ENCODE assay signal across 8 cellular contexts in genomic region chr1:93348104-93348780, GRCh38. TPM values are rescaled to one million over a fixed set of nuclear protein-coding genes. Genes with fewer than 3 reads are reported as not detected.
DNase-seq lines count a peak whose midpoint lies in the region; ATAC-seq and TF ChIP-seq lines count a peak whose summit lies in the region.

No MANE protein-coding gene starts in this region.

- peak overlapping the region; percentile 92 for H3K4me2 ChIP-seq in Loucy (ENCODE audit: low read depth, low read length, poor library complexity, severe bottlenecking)
- H3K4me2 ChIP-seq in neural cell (ENCODE audit: low read length) = peak overlapping the region; percentile 76

- H3K4me3 ChIP-seq in CD8-positive, alpha-beta T cell (ENCODE audit: low read depth, low read length) = peak overlapping the region; percentile 35
- H3K4me3 ChIP-seq in Loucy (ENCODE audit: low read length, poor library complexity, severe bottlenecking) (peak overlapping the region; percentile 87), duodenal mucosa (ENCODE audit: low read depth in 1 of 2, low read length in 2 of 2) (peak overlapping the region; percentile 96 to 97), neural cell (ENCODE audit: low read length) (peak overlapping the region; percentile 86)

- H4K20me1 ChIP-seq in Loucy (ENCODE audit: insufficient read depth, low read length, poor library complexity, severe bottlenecking) (peaks cover 67% of the 10 kb centered on the region), neural cell (ENCODE audit: insufficient read depth) (peaks cover 5% of the 10 kb centered on the region)

- DNase-seq in CD8-positive, alpha-beta T cell = no peak
- DNase-seq in COLO829 (ENCODE audit: low spot score) (no peak), islet precursor cell (no peak), Ammon's horn (ENCODE audit: low spot score) (no peak)

- TF ChIP-seq RAD21 in neural cell (conservative IDR thresholded peaks at IDR 0.05) = no peak

- no peak for TF ChIP-seq EP300 in neural cell (conservative IDR thresholded peaks at IDR 0.05; ENCODE audit: poor library complexity, severe bottlenecking)

- no peak for ATAC-seq in CD8-positive, alpha-beta T cell
- no peak for ATAC-seq in GM18498 (IDR thresholded peaks at IDR 0.05; ENCODE audit: unreplicated experiment)

- TF ChIP-seq CTCF in CD8-positive, alpha-beta T cell (IDR thresholded peaks at IDR 0.05) = no peak
- no peak for TF ChIP-seq CTCF in Loucy (conservative IDR thresholded peaks at IDR 0.05; ENCODE audit: low read length)
- TF ChIP-seq CTCF in neural cell (IDR thresholded peaks at IDR 0.05; ENCODE audit: poor library complexity, severe bottlenecking) = no peak

- H3K9me3 ChIP-seq in CD8-positive, alpha-beta T cell (ENCODE audit: low read length) = no peaks in the 10 kb centered on the region
- H3K9me3 ChIP-seq in Loucy (ENCODE audit: insufficient read depth, low read depth, low read length) (no peaks in the 10 kb centered on the region), duodenal mucosa (ENCODE audit: control insufficient read depth in 1 of 2, low read length in 2 of 2) (no peaks in the 10 kb centered on the region), neural cell (ENCODE audit: low read length) (no peaks in the 10 kb centered on the region)

- H3K4me3 Mint-ChIP-seq in CD8-positive, alpha-beta T cell = peak overlapping the region; percentile 95

- peaks cover 64% of the 10 kb centered on the region for H3K4me1 Mint-ChIP-seq in CD8-positive, alpha-beta T cell (ENCODE audit: low read depth)

- intact Hi-C loops in CD8-positive, alpha-beta T cell (cut with DNase I, micrococcal nuclease) = loop anchor here (5.0 to 10.0 kb wide), 12 partner anchors 46 to 1887 kb away; partner anchors contain the start of genes ALG14 (in 2 of the 2), RWDD3 (in 2 of the 2), ABCD3 (in 1 of the 2) and DIPK1A (in 1 of the 2)

- H3F3A ChIP-seq in Loucy (ENCODE audit: low read depth) (no peaks in the 10 kb centered on the region), neural cell (ENCODE audit: insufficient read depth, low read length, poor library complexity, severe bottlenecking) (peaks cover 7% of the 10 kb centered on the region)

- no peaks in the 10 kb centered on the region for H3K27me3 Mint-ChIP-seq in CD8-positive, alpha-beta T cell (ENCODE audit: low read depth)

- CTCF ChIA-PET in CD8-positive, alpha-beta T cell (lab: Charles Lee) = no interaction called here

- peaks cover 26% of the 10 kb centered on the region for H3K4me1 ChIP-seq in CD8-positive, alpha-beta T cell (ENCODE audit: insufficient read depth, low read length)
- H3K4me1 ChIP-seq in Loucy (ENCODE audit: insufficient read depth, low read length, poor library complexity, severe bottlenecking) (peaks cover 33% of the 10 kb centered on the region), duodenal mucosa (ENCODE audit: control insufficient read depth in 1 of 2, insufficient read depth in 2 of 2, low read length in 2 of 2) (peaks cover 18 to 26% of the 10 kb centered on the region in 2 donors)

- H3K27me3 ChIP-seq in CD8-positive, alpha-beta T cell (ENCODE audit: insufficient read depth, low read length) = no peaks in the 10 kb centered on the region
- H3K27me3 ChIP-seq in Loucy (ENCODE audit: insufficient read depth, low read length, poor library complexity, severe bottlenecking) (no peaks in the 10 kb centered on the region), duodenal mucosa (ENCODE audit: control insufficient read depth in 1 of 2, insufficient read depth in 2 of 2, low read length in 2 of 2) (no peaks in the 10 kb centered on the region), neural cell (ENCODE audit: insufficient read depth, low read depth, low read length) (no peaks in the 10 kb centered on the region)

- H2AFZ ChIP-seq in Loucy (ENCODE audit: low read length) = no peak overlapping the region
- no peak overlapping the region for H2AFZ ChIP-seq in neural cell (ENCODE audit: low read depth, low read length)

- H3K36me3 Mint-ChIP-seq in CD8-positive, alpha-beta T cell = peaks cover 29% of the 10 kb centered on the region

- H3K9me2 ChIP-seq in Loucy (replicated peaks; ENCODE audit: low read depth, low read length) (no peaks in the 10 kb centered on the region), neural cell (ENCODE audit: insufficient read depth, low read length) (no peaks in the 10 kb centered on the region)

- H3K36me3 ChIP-seq in CD8-positive, alpha-beta T cell (ENCODE audit: insufficient read depth, low read length) = no peaks in the 10 kb centered on the region
- H3K36me3 ChIP-seq in Loucy (ENCODE audit: insufficient read depth, low read length) (no peaks in the 10 kb centered on the region), duodenal mucosa (ENCODE audit: control insufficient read depth in 1 of 2, insufficient read depth in 2 of 2, low read length in 2 of 2) (peaks cover 0 to 3% of the 10 kb centered on the region in 2 donors), neural cell (ENCODE audit: insufficient read depth, low read length) (no peaks in the 10 kb centered on the region)

- POLR2A ChIA-PET in CD8-positive, alpha-beta T cell (lab: Charles Lee) = no interaction called here

- H3K79me2 ChIP-seq in Loucy (ENCODE audit: insufficient read depth, low read length) (peaks cover 93% of the 10 kb centered on the region), neural cell (replicated peaks; ENCODE audit: insufficient read depth, low read length) (peaks cover 71% of the 10 kb centered on the region)

- peak overlapping the region; percentile 25 for H3K27ac Mint-ChIP-seq in CD8-positive, alpha-beta T cell

- H3K9me3 Mint-ChIP-seq in CD8-positive, alpha-beta T cell = no peaks in the 10 kb centered on the region

- H3K9ac ChIP-seq in Loucy (ENCODE audit: low read depth, low read length, poor library complexity, severe bottlenecking) (peak overlapping the region; percentile 94), duodenal mucosa (ENCODE audit: low read depth in 1 of 2, low read length in 2 of 2) (peak overlapping the region; percentile 92 to 98), neural cell (ENCODE audit: low read length) (peak overlapping the region; percentile 92)

- H3K27ac ChIP-seq in CD8-positive, alpha-beta T cell (ENCODE audit: low read depth, low read length) = no peak overlapping the region
- no peak overlapping the region for H3K27ac ChIP-seq in duodenal mucosa (ENCODE audit: low read depth, low read length)
- no peak overlapping the region for H3K27ac ChIP-seq in neural cell (ENCODE audit: low read length)

TF ChIP-seq in neural cell, 6 proteins besides CTCF, POLR2A, EP300 and RAD21:
- TF ChIP-seq EZH2 (IDR thresholded peaks at IDR 0.05; ENCODE audit: borderline replicate concordance, insufficient read depth, low read length, poor library complexity, severe bottlenecking) (no peak), POLR2AphosphoS5 (IDR thresholded peaks at IDR 0.05) (no peak), REST (IDR thresholded peaks at IDR 0.05; ENCODE audit: borderline replicate concordance) (no peak), MXI1 (conservative IDR thresholded peaks at IDR 0.05; ENCODE audit: poor library complexity, severe bottlenecking) (no peak), SMC3 (conservative IDR thresholded peaks at IDR 0.05; ENCODE audit: poor library complexity) (no peak), TAF1 (IDR thresholded peaks at IDR 0.05; ENCODE audit: low read depth) (no peak)
TF ChIP-seq in neural cell: peak in this region for 0.

RNA-seq across cellular contexts. Expression of gene DR1, which starts 2.5 kb away (rescaled TPM):
- total RNA-seq in CD8-positive, alpha-beta T cell = 10 to 100 TPM; 49.1 to 49.9 TPM
- 46.7 and 57.2 TPM in 2 replicates for polyA plus RNA-seq in neural cell
- polyA minus RNA-seq in neural cell = 81.1 and 108 TPM in 2 replicates

Comparison
In these comparisons a context has a peak if more than half of its experiments do, and no peak if none do; other contexts are left out.
1. H3K4me3 ChIP-seq: peak in every context shown above with its lines; median percentile 96 in duodenal mucosa; 87 in Loucy; 86 in neural cell; 35 in CD8-positive, alpha-beta T cell.